2 cellular contexts compared by ENCODE assay signal in genomic region chr6:42068872-42069522, GRCh38.
A peak's percentile ranks its signal among the peaks of the same experiment; 100 is the strongest.
TF ChIP-seq lines count a peak whose summit lies in the region.

No MANE protein-coding gene starts in this region.

TF ChIP-seq in Ishikawa, 13 proteins besides CTCF, POLR2A, EP300 and RAD21 (continued from another document):
- TF ChIP-seq, protein P1, sequence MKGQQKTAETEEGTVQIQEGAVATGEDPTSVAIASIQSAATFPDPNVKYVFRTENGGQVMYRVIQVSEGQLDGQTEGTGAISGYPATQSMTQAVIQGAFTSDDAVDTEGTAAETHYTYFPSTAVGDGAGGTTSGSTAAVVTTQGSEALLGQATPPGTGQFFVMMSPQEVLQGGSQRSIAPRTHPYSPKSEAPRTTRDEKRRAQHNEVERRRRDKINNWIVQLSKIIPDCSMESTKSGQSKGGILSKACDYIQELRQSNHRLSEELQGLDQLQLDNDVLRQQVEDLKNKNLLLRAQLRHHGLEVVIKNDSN (IDR thresholded peaks at IDR 0.05) = no peak
- no peak for TF ChIP-seq CREB1 (IDR thresholded peaks at IDR 0.05; ENCODE audit: low read depth)
- no peak for TF ChIP-seq FOXM1 (IDR thresholded peaks at IDR 0.05; ENCODE audit: borderline replicate concordance, low read depth)
- TF ChIP-seq ZBTB7A (IDR thresholded peaks at IDR 0.05; ENCODE audit: low read depth) = no peak
- TF ChIP-seq TAF1 (IDR thresholded peaks at IDR 0.05; ENCODE audit: low read depth) = no peak
- no peak for TF ChIP-seq TEAD4 (IDR thresholded peaks at IDR 0.05)
- no peak for TF ChIP-seq TCF12 (IDR thresholded peaks at IDR 0.05; ENCODE audit: low read depth)
- TF ChIP-seq EGR1 (IDR thresholded peaks at IDR 0.05) = no peak
- no peak for TF ChIP-seq CEBPB (IDR thresholded peaks at IDR 0.05)
- no peak for TF ChIP-seq NFIC (IDR thresholded peaks at IDR 0.05)
- TF ChIP-seq, protein P2, sequence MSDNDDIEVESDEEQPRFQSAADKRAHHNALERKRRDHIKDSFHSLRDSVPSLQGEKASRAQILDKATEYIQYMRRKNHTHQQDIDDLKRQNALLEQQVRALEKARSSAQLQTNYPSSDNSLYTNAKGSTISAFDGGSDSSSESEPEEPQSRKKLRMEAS (IDR thresholded peaks at IDR 0.05) = no peak
- TF ChIP-seq, protein P3, sequence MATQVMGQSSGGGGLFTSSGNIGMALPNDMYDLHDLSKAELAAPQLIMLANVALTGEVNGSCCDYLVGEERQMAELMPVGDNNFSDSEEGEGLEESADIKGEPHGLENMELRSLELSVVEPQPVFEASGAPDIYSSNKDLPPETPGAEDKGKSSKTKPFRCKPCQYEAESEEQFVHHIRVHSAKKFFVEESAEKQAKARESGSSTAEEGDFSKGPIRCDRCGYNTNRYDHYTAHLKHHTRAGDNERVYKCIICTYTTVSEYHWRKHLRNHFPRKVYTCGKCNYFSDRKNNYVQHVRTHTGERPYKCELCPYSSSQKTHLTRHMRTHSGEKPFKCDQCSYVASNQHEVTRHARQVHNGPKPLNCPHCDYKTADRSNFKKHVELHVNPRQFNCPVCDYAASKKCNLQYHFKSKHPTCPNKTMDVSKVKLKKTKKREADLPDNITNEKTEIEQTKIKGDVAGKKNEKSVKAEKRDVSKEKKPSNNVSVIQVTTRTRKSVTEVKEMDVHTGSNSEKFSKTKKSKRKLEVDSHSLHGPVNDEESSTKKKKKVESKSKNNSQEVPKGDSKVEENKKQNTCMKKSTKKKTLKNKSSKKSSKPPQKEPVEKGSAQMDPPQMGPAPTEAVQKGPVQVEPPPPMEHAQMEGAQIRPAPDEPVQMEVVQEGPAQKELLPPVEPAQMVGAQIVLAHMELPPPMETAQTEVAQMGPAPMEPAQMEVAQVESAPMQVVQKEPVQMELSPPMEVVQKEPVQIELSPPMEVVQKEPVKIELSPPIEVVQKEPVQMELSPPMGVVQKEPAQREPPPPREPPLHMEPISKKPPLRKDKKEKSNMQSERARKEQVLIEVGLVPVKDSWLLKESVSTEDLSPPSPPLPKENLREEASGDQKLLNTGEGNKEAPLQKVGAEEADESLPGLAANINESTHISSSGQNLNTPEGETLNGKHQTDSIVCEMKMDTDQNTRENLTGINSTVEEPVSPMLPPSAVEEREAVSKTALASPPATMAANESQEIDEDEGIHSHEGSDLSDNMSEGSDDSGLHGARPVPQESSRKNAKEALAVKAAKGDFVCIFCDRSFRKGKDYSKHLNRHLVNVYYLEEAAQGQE (IDR thresholded peaks at IDR 0.05; ENCODE audit: low read depth) = no peak

TF ChIP-seq in K562, 482 proteins besides CTCF, POLR2A, EP300 and RAD21 (continued from another document):
- peak; percentile 18 for TF ChIP-seq RBM25 (IDR thresholded peaks at IDR 0.05; ENCODE audit: low read depth, low read length, severe bottlenecking)
